Comparison of ENCODE assay signal across 21 cellular contexts in the genomic region with DNA sequence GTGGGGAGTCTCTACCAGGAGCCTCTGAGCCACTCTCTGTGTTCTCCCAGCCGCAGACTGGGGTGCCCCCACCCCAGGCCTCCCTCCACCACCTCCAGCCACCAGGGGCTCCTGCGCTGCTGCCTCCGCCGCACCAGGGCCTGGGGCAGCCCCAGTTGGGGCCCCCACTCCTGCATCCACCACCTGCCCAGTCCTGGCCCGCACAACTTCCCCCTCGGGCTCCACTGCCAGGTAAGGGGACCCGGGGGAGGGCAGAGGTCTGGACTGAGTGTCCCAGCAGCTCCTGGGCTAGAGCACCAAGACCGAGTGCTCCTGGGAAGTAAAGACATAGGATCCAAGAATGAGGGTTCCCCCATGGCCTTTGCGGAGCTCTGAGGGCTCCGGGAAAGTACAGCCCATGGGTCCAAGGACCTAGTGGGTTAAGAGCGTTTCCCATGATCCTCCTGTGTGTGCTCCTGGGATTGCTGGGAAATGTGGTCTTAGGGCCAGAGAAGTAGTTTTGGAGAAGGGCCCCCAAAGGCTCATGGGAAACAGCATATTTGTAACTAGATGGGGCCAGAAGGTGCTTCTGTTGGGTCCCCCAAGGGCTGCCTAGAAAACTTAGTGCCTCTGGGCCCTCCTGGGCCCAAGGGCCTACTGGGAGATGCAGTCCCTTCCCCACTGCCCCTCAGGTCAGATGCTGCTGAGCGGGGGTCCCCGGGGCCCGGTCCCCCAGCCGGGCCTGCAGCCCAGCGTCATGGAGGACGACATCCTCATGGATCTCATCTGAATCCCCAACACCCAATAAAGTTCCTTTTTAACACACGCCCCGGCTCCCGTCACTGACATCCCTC.
"Had no signal": no experiment of that assay in that cellular context is flagged by ENCODE, and none has a peak within 500 bp of the region (broad histone marks: within the 10 kb centered on the region; RNA-seq: fewer than 3 reads in every experiment).

No MANE protein-coding gene starts in this region.

- H3K4me1 ChIP-seq: breast epithelium, esophagus muscularis mucosa, right atrium auricular region had no signal

- H3K4me3 ChIP-seq: breast epithelium, esophagus muscularis mucosa, right atrium auricular region, thoracic aorta, upper lobe of left lung had no signal

- H3K9me3 ChIP-seq: breast epithelium, esophagus muscularis mucosa, right atrium auricular region, thoracic aorta, upper lobe of left lung had no signal

- H3K36me3 ChIP-seq: breast epithelium had no signal

- ATAC-seq: activated T-cell treated with anti-CD3 and anti-CD28 coated beads, Interleukin-2, amount 50 U/mL, for 4 hours; left ventricle myocardium superior had no signal

- H3K27ac ChIP-seq: breast epithelium, esophagus muscularis mucosa, right atrium auricular region, thoracic aorta, upper lobe of left lung, VCaP had no signal

- DNase-seq: activated CD4-positive, alpha-beta T cell treated with anti-CD3 and anti-CD28 coated beads, Interleukin-2, amount 50 U/mL, for 1 hour; activated CD4-positive, CD25-positive, alpha-beta regulatory T cell treated with anti-CD3 and anti-CD28 coated beads, Interleukin-2, amount 50 U/mL, for 72 hours; activated CD8-positive, alpha-beta memory T cell treated with anti-CD3 and anti-CD28 coated beads, Interleukin-2, amount 50 U/mL, for 4 hours; activated effector memory CD4-positive, alpha-beta T cell treated with Interleukin-2 at 50 U/mL for 16 hours; activated naive CD4-positive, alpha-beta T cell treated with anti-CD3 and anti-CD28 coated beads, Interleukin-2, amount 10 ng/mL, durations not matched to agents 7 days and 5 days; activated T-cell treated with anti-CD3 and anti-CD28 coated beads, Interleukin-2, amount 50 U/mL, for 4 hours; dermis blood vessel endothelial cell; effector memory CD4-positive, alpha-beta T cell; left ventricle myocardium superior; naive B cell; stimulated activated CD4-positive, alpha-beta T cell treated with anti-CD3 and anti-CD28 coated beads, Interleukin-15, amount 100 ng/mL, for 24 hours; stimulated activated CD4-positive, alpha-beta T cell treated with anti-CD3 and anti-CD28 coated beads, Interleukin-2, amount 100 ng/mL, for 48 hours; T-helper 2 cell; upper lobe of left lung had no signal

- H3K27me3 ChIP-seq: breast epithelium, esophagus muscularis mucosa, right atrium auricular region, upper lobe of left lung had no signal

- FAIRE-seq: astrocyte, endothelial cell of umbilical vein had no signal
